Comparison of ENCODE assay signal across 1 cellular context in genomic region chr17:82035956-82036633, GRCh38.
TF ChIP-seq lines count a peak whose summit lies in the region.

No MANE protein-coding gene starts in this region.

TF ChIP-seq in H1, 55 proteins besides CTCF, POLR2A, EP300 and RAD21:
- no peak for TF ChIP-seq RBBP5 (IDR thresholded peaks at IDR 0.05; ENCODE audit: borderline replicate concordance, low read depth, low read length)
- no peak for TF ChIP-seq MAFK (IDR thresholded peaks at IDR 0.05; ENCODE audit: low read depth, low read length)
- TF ChIP-seq YY1 (IDR thresholded peaks at IDR 0.05; ENCODE audit: low read depth, low read length) = no peak
